Comparison of ENCODE assay signal across 32 cellular contexts in genomic region chr10:96218826-96219225, GRCh38. TPM values are rescaled to one million over a fixed set of nuclear protein-coding genes. Genes with fewer than 3 reads are reported as not detected.
"Had no signal": no experiment of that assay in that cellular context is flagged by ENCODE, and none has a peak within 500 bp of the region (broad histone marks: within the 10 kb centered on the region; RNA-seq: fewer than 3 reads in every experiment).

No MANE protein-coding gene starts in this region.

- H3K4me1 ChIP-seq: ascending aorta, breast epithelium, colonic mucosa, foreskin keratinocyte, gastrocnemius medialis had no signal

- DNase-seq: activated CD4-positive, alpha-beta memory T cell treated with anti-CD3 and anti-CD28 coated beads, Interleukin-2, amount 10 ng/mL, durations not matched to agents 7 days and 5 days; activated CD4-positive, alpha-beta T cell treated with anti-CD3 and anti-CD28 coated beads for 36 hours; activated CD4-positive, alpha-beta T cell treated with anti-CD3 and anti-CD28 coated beads, Interleukin-2, amount 10 ng/mL, durations not matched to agents 24 days and 14 days; activated CD4-positive, alpha-beta T cell treated with anti-CD3 and anti-CD28 coated beads, Interleukin-2, amount 50 U/mL, for 4 hours; activated CD4-positive, CD25-positive, alpha-beta regulatory T cell; activated CD4-positive, CD25-positive, alpha-beta regulatory T cell treated with anti-CD3 and anti-CD28 coated beads, Interleukin-2, amount 50 U/mL, for 72 hours; activated CD8-positive, alpha-beta memory T cell treated with anti-CD3 and anti-CD28 coated beads, Interleukin-2, amount 50 U/mL, for 48 hours; activated gamma-delta T cell; activated naive CD4-positive, alpha-beta T cell; activated naive CD4-positive, alpha-beta T cell treated with anti-CD3 and anti-CD28 coated beads, Interleukin-2, amount 10 ng/mL, durations not matched to agents 7 days and 5 days; activated naive CD8-positive, alpha-beta T cell treated with anti-CD3 and anti-CD28 coated beads, Interleukin-2, amount 10 ng/mL, durations not matched to agents 7 days and 5 days; activated T-cell treated with anti-CD3 and anti-CD28 coated beads for 4 hours; activated T-cell treated with anti-CD3 and anti-CD28 coated beads, Interleukin-2, amount 50 U/mL, for 24 hours; activated T-cell treated with anti-CD3 and anti-CD28 coated beads, Interleukin-2, amount 50 U/mL, for 72 hours; central memory CD4-positive, alpha-beta T cell; cerebellar nuclear complex; colonic mucosa; dorsolateral prefrontal cortex; effector memory CD4-positive, alpha-beta T cell; endodermal cell; foreskin keratinocyte; gastrocnemius medialis; glutamatergic neuron; T-helper 2 cell had no signal

- H3K4me1 Mint-ChIP-seq: activated CD4-positive, alpha-beta memory T cell treated with anti-CD3 and anti-CD28 coated beads, Interleukin-2, amount 10 ng/mL, durations not matched to agents 7 days and 5 days; activated CD4-positive, alpha-beta T cell treated with anti-CD3 and anti-CD28 coated beads for 36 hours; activated CD4-positive, alpha-beta T cell treated with anti-CD3 and anti-CD28 coated beads, Interleukin-2, amount 10 ng/mL, durations not matched to agents 24 days and 14 days; activated naive CD4-positive, alpha-beta T cell treated with anti-CD3 and anti-CD28 coated beads, Interleukin-2, amount 10 ng/mL, durations not matched to agents 7 days and 5 days; activated naive CD8-positive, alpha-beta T cell treated with anti-CD3 and anti-CD28 coated beads, Interleukin-2, amount 10 ng/mL, durations not matched to agents 7 days and 5 days; brain had no signal

- H3K27ac ChIP-seq: ascending aorta, breast epithelium, cardiac muscle cell, colonic mucosa, dorsolateral prefrontal cortex, foreskin keratinocyte, gastrocnemius medialis had no signal

- H3K4me3 Mint-ChIP-seq: activated CD4-positive, alpha-beta memory T cell treated with anti-CD3 and anti-CD28 coated beads, Interleukin-2, amount 10 ng/mL, durations not matched to agents 7 days and 5 days; activated CD4-positive, alpha-beta T cell treated with anti-CD3 and anti-CD28 coated beads for 36 hours; activated CD4-positive, alpha-beta T cell treated with anti-CD3 and anti-CD28 coated beads, Interleukin-2, amount 10 ng/mL, durations not matched to agents 24 days and 14 days; activated naive CD4-positive, alpha-beta T cell treated with anti-CD3 and anti-CD28 coated beads, Interleukin-2, amount 10 ng/mL, durations not matched to agents 7 days and 5 days; activated naive CD8-positive, alpha-beta T cell treated with anti-CD3 and anti-CD28 coated beads, Interleukin-2, amount 10 ng/mL, durations not matched to agents 7 days and 5 days; activated T-cell treated with anti-CD3 and anti-CD28 coated beads, Interleukin-2, amount 50 U/mL, for 24 hours; activated T-cell treated with anti-CD3 and anti-CD28 coated beads, Interleukin-2, amount 50 U/mL, for 72 hours; brain; dendritic cell treated with granulocyte-macrophage colony-stimulating factor and Interleukin-4, amounts not matched to agents 40 ng/mL and 50 ng/mL, for 4 days; endodermal cell had no signal

- H3K36me3 ChIP-seq: ascending aorta, breast epithelium, cardiac muscle cell, colonic mucosa, gastrocnemius medialis had no signal

- H3K9me3 ChIP-seq: ascending aorta, breast epithelium, colonic mucosa, gastrocnemius medialis had no signal

- ATAC-seq: activated CD4-positive, alpha-beta T cell treated with anti-CD3 and anti-CD28 coated beads for 36 hours; activated naive CD4-positive, alpha-beta T cell treated with anti-CD3 and anti-CD28 coated beads, Interleukin-2, amount 50 U/mL, for 72 hours; activated T-cell treated with anti-CD3 and anti-CD28 coated beads, Interleukin-2, amount 50 U/mL, for 72 hours; esophagus mucosa; foreskin keratinocyte; gastrocnemius medialis had no signal

- H3K4me3 ChIP-seq: ascending aorta, breast epithelium, cardiac muscle cell, colonic mucosa, dorsolateral prefrontal cortex, gastrocnemius medialis had no signal

- H3K27ac Mint-ChIP-seq: activated CD4-positive, alpha-beta memory T cell treated with anti-CD3 and anti-CD28 coated beads, Interleukin-2, amount 10 ng/mL, durations not matched to agents 7 days and 5 days; activated CD4-positive, alpha-beta T cell treated with anti-CD3 and anti-CD28 coated beads for 36 hours; activated CD4-positive, alpha-beta T cell treated with anti-CD3 and anti-CD28 coated beads, Interleukin-2, amount 10 ng/mL, durations not matched to agents 24 days and 14 days; activated naive CD4-positive, alpha-beta T cell treated with anti-CD3 and anti-CD28 coated beads, Interleukin-2, amount 10 ng/mL, durations not matched to agents 7 days and 5 days; activated naive CD4-positive, alpha-beta T cell treated with anti-CD3 and anti-CD28 coated beads, Interleukin-2, amount 50 U/mL, for 72 hours; activated naive CD8-positive, alpha-beta T cell treated with anti-CD3 and anti-CD28 coated beads, Interleukin-2, amount 10 ng/mL, durations not matched to agents 7 days and 5 days; activated T-cell treated with anti-CD3 and anti-CD28 coated beads, Interleukin-2, amount 50 U/mL, for 24 hours; activated T-cell treated with anti-CD3 and anti-CD28 coated beads, Interleukin-2, amount 50 U/mL, for 72 hours; brain; dendritic cell treated with granulocyte-macrophage colony-stimulating factor and Interleukin-4, amounts not matched to agents 40 ng/mL and 50 ng/mL, for 4 days; endodermal cell had no signal

- H3K36me3 Mint-ChIP-seq: activated naive CD4-positive, alpha-beta T cell treated with anti-CD3 and anti-CD28 coated beads, Interleukin-2, amount 10 ng/mL, durations not matched to agents 7 days and 5 days; activated naive CD4-positive, alpha-beta T cell treated with anti-CD3 and anti-CD28 coated beads, Interleukin-2, amount 50 U/mL, for 72 hours; activated naive CD8-positive, alpha-beta T cell treated with anti-CD3 and anti-CD28 coated beads, Interleukin-2, amount 10 ng/mL, durations not matched to agents 7 days and 5 days; brain had no signal

- H3K27me3 Mint-ChIP-seq: activated CD4-positive, alpha-beta T cell treated with anti-CD3 and anti-CD28 coated beads for 36 hours; dendritic cell treated with granulocyte-macrophage colony-stimulating factor and Interleukin-4, amounts not matched to agents 40 ng/mL and 50 ng/mL, for 4 days had no signal

- H3K27me3 ChIP-seq: ascending aorta, breast epithelium, cardiac muscle cell, colonic mucosa, foreskin keratinocyte, gastrocnemius medialis had no signal

- H3K9me3 Mint-ChIP-seq: activated CD4-positive, alpha-beta memory T cell treated with anti-CD3 and anti-CD28 coated beads, Interleukin-2, amount 10 ng/mL, durations not matched to agents 7 days and 5 days; activated naive CD4-positive, alpha-beta T cell treated with anti-CD3 and anti-CD28 coated beads, Interleukin-2, amount 10 ng/mL, durations not matched to agents 7 days and 5 days; activated naive CD4-positive, alpha-beta T cell treated with anti-CD3 and anti-CD28 coated beads, Interleukin-2, amount 50 U/mL, for 72 hours; activated naive CD8-positive, alpha-beta T cell treated with anti-CD3 and anti-CD28 coated beads, Interleukin-2, amount 10 ng/mL, durations not matched to agents 7 days and 5 days; activated T-cell treated with anti-CD3 and anti-CD28 coated beads, Interleukin-2, amount 50 U/mL, for 24 hours; activated T-cell treated with anti-CD3 and anti-CD28 coated beads, Interleukin-2, amount 50 U/mL, for 72 hours; brain; dendritic cell treated with granulocyte-macrophage colony-stimulating factor and Interleukin-4, amounts not matched to agents 40 ng/mL and 50 ng/mL, for 4 days; endodermal cell had no signal

RNA-seq across cellular contexts. Expression of gene BLNK, which starts 52.5 kb away (rescaled TPM):
- total RNA-seq: activated CD4-positive, alpha-beta memory T cell treated with anti-CD3 and anti-CD28 coated beads, Interleukin-2, amount 10 ng/mL, durations not matched to agents 7 days and 5 days; activated CD4-positive, alpha-beta T cell treated with anti-CD3 and anti-CD28 coated beads for 36 hours; activated CD4-positive, alpha-beta T cell treated with anti-CD3 and anti-CD28 coated beads, Interleukin-2, amount 10 ng/mL, durations not matched to agents 24 days and 14 days; activated naive CD4-positive, alpha-beta T cell treated with anti-CD3 and anti-CD28 coated beads, Interleukin-2, amount 50 U/mL, for 72 hours; ascending aorta; cardiac muscle cell; endodermal cell; foreskin keratinocyte; T-helper 1 cell treated with Interleukin-12 subunit alpha and Interleukin-12 subunit beta and Interleukin-4 antibody, amounts not matched to agents 30 ng/mL and 1 ng/mL, for 36 hours had no signal
